7 cellular contexts compared by ENCODE assay signal in the genomic region with DNA sequence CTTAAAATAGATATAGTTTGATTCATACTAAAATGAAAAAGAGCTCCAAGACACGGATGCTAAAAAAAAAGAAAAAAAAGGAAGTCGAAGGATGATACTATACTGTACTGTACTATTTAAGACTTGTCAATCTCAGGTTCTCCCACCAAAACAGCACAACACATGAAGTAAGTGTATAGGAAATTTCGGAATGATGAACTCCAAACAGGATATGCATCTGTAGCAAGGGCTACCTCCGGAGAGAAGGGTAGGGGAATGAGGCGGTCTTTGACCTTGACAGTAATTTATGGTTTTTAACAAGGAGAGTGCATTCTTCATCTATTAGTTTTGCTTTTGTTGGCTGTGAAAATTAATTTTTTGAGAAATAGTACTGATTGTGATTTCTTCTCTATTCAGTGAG. TPM values are rescaled to one million over a fixed set of nuclear protein-coding genes. Genes with fewer than 3 reads are reported as not detected.
DNase-seq lines count a peak whose midpoint lies in the region; ATAC-seq, FAIRE-seq and TF ChIP-seq lines count a peak whose summit lies in the region.

No MANE protein-coding gene starts in this region.

- TF ChIP-seq CTCF in HFF-Myc (IDR thresholded peaks at IDR 0.05; ENCODE audit: low read depth, low read length, missing control alignments) (no peak), foreskin fibroblast (IDR thresholded peaks at IDR 0.05; ENCODE audit: low read depth, low read length) (no peak)

- H3K27ac ChIP-seq in SK-N-MC (no peak overlapping the region), skeletal muscle tissue (ENCODE audit: low read depth, low read length) (peak overlapping the region; percentile 73)

- H3K27me3 ChIP-seq in skeletal muscle tissue (ENCODE audit: control insufficient read depth in 3 of 3, insufficient read depth in 3 of 3, low read length in 3 of 3) = no peaks in the 10 kb centered on the region

- no peak for FAIRE-seq in RCC 7860 (lab: Jason Lieb, UNC)

- peaks cover 18% of the 10 kb centered on the region for H3K36me3 ChIP-seq in SK-N-MC (ENCODE audit: insufficient read depth, low read length)
- H3K36me3 ChIP-seq in skeletal muscle tissue (ENCODE audit: control insufficient read depth in 3 of 3, insufficient read depth in 3 of 3, low read length in 3 of 3) = peaks cover 0 to 4% (median 0%) of the 10 kb centered on the region in 3 donors

- H3K9me3 ChIP-seq in SK-N-MC (ENCODE audit: low read depth, low read length) (no peaks in the 10 kb centered on the region), skeletal muscle tissue (ENCODE audit: control insufficient read depth in 3 of 3, low read length in 3 of 3) (no peaks in the 10 kb centered on the region)

- ATAC-seq in HG02852 (IDR thresholded peaks at IDR 0.05; ENCODE audit: unreplicated experiment) = no peak

- H3K4me1 ChIP-seq in skeletal muscle tissue (ENCODE audit: control insufficient read depth in 3 of 3, insufficient read depth in 3 of 3, low read length in 3 of 3) = peaks cover 7 to 11% (median 10%) of the 10 kb centered on the region in 3 donors

- H3K9ac ChIP-seq in SK-N-MC (ENCODE audit: insufficient read length) = peak overlapping the region; percentile 73
- peak overlapping the region; percentile 46 to 88 (median 82) for H3K9ac ChIP-seq in skeletal muscle tissue (ENCODE audit: low read depth in 1 of 3, low read length in 3 of 3)

- DNase-seq in HFF-Myc (ENCODE audit: extremely low read depth, low read depth) (no peak), SK-N-MC (ENCODE audit: low read depth, low spot score) (no peak), foreskin fibroblast (peak in 1 of 2 donors; percentile 20), RCC 7860 (ENCODE audit: low spot score) (no peak), OCI-M2 (lab: John Stamatoyannopoulos, UW; ENCODE audit: unreplicated experiment) (no peak)

- peak overlapping the region; percentile 80 for H3K4me3 ChIP-seq in HFF-Myc (replicated peaks; ENCODE audit: low read depth, low read length)
- H3K4me3 ChIP-seq in SK-N-MC = peak overlapping the region; percentile 81
- peak overlapping the region; percentile 85 to 96 for H3K4me3 ChIP-seq in foreskin fibroblast (ENCODE audit: low read depth in 1 of 2, low read length in 2 of 2)
- peak overlapping the region; percentile 80 to 91 (median 89) for H3K4me3 ChIP-seq in skeletal muscle tissue (ENCODE audit: low read length in 3 of 3)

RNA-seq across cellular contexts. Expression of gene FIP1L1, which starts 0.5 kb away (rescaled TPM):
- total RNA-seq in skeletal muscle tissue = 56.4 TPM

RNA-seq across cellular contexts. Expression of gene SCFD2, which starts 11.0 kb away (rescaled TPM):
- total RNA-seq in skeletal muscle tissue = 16.2 TPM
